22 cellular contexts compared by ENCODE assay signal in genomic region chr11:79274636-79275315, GRCh38.
DNase-seq lines count a peak whose midpoint lies in the region; ATAC-seq and TF ChIP-seq lines count a peak whose summit lies in the region.
"Had no signal": no experiment of that assay in that cellular context is flagged by ENCODE, and none has a peak within 500 bp of the region (broad histone marks: within the 10 kb centered on the region; RNA-seq: fewer than 3 reads in every experiment).

No MANE protein-coding gene starts in this region.

- H3K4me3 ChIP-seq in BJ (ENCODE audit: low read depth, low read length) (no peak overlapping the region), fibroblast of lung (replicated peaks in 1 of 4; ENCODE audit: control extremely low read depth in 1 of 4, insufficient read depth in 1 of 4, low read depth in 3 of 4, low read length in 4 of 4) (no peak overlapping the region), retinal pigment epithelial cell (ENCODE audit: low read length) (no peak overlapping the region)
- H3K4me3 ChIP-seq: cardiac muscle cell, transverse colon had no signal

- H3K4me2 ChIP-seq in fibroblast of lung (ENCODE audit: extremely low read depth, insufficient read depth, low read length): peak overlapping the region; percentile 17

- ATAC-seq in GM19452 (IDR thresholded peaks at IDR 0.05; ENCODE audit: unreplicated experiment): no peak
- ATAC-seq: activated T-helper 17 cell treated with anti-CD3 and anti-CD28 coated beads, Interleukin-2, amount 50 U/mL, for 72 hours; left colon; natural killer cell; stimulated activated naive CD8-positive, alpha-beta T cell treated with anti-CD3 and anti-CD28 coated beads, Interleukin-15, amount 100 ng/mL, for 72 hours; T-helper 17 cell had no signal

- H2AFZ ChIP-seq in fibroblast of lung (ENCODE audit: low read length): no peak overlapping the region

- CTCF ChIA-PET in BJ (lab: Yijun Ruan, JAX): no interaction called here
- CTCF ChIA-PET in RWPE1 (lab: Yijun Ruan, JAX): no interaction called here

- peaks cover 12% of the 10 kb centered on the region for H3K4me1 ChIP-seq in fibroblast of lung (ENCODE audit: control insufficient read depth, extremely low read depth, insufficient read depth, low read length)

- no peaks in the 10 kb centered on the region for H3K9me3 ChIP-seq in fibroblast of lung (ENCODE audit: control insufficient read depth, insufficient read depth, low read depth, low read length)
- H3K9me3 ChIP-seq: transverse colon had no signal

- H3K36me3 ChIP-seq in BJ (ENCODE audit: control insufficient read depth, insufficient read depth, low read length) (no peaks in the 10 kb centered on the region), fibroblast of lung (ENCODE audit: control insufficient read depth, insufficient read depth, low read length) (no peaks in the 10 kb centered on the region)
- H3K36me3 ChIP-seq: cardiac muscle cell, transverse colon had no signal

- H4K20me1 ChIP-seq in fibroblast of lung (ENCODE audit: control insufficient read depth, extremely low read depth, insufficient read depth, low read length): no peaks in the 10 kb centered on the region

- no peaks in the 10 kb centered on the region for H3K27me3 ChIP-seq in BJ (ENCODE audit: control insufficient read depth, insufficient read depth, low read length)
- no peaks in the 10 kb centered on the region for H3K27me3 ChIP-seq in fibroblast of lung (ENCODE audit: control insufficient read depth, insufficient read depth, low read length)
- H3K27me3 ChIP-seq: transverse colon had no signal

- POLR2A ChIA-PET in BJ (lab: Charles Lee) (no interaction called here), RWPE1 (lab: Yijun Ruan, JAX; ENCODE audit: low non-redundant PET) (no interaction called here)

- no peak overlapping the region for H3K9ac ChIP-seq in fibroblast of lung (ENCODE audit: insufficient read depth, low read length)

- no peak for TF ChIP-seq CTCF in BJ (IDR thresholded peaks at IDR 0.05; ENCODE audit: insufficient read depth, low read depth, low read length)
- no peak for TF ChIP-seq CTCF in RWPE1 (conservative IDR thresholded peaks at IDR 0.05; ENCODE audit: low read depth)
- TF ChIP-seq CTCF in fibroblast of lung (conservative IDR thresholded peaks at IDR 0.05 in 1 of 2, IDR thresholded peaks at IDR 0.05 in 1 of 2; ENCODE audit: low read depth in 1 of 2, low read length in 2 of 2): no peak
- no peak for TF ChIP-seq CTCF in retinal pigment epithelial cell (conservative IDR thresholded peaks at IDR 0.05; ENCODE audit: low read depth, low read length)

- no peaks in the 10 kb centered on the region for H3K79me2 ChIP-seq in fibroblast of lung (ENCODE audit: control insufficient read depth, insufficient read depth, low read length)

- peak overlapping the region; percentile 38 for H3K27ac ChIP-seq in RWPE1
- peak overlapping the region; percentile 4 for H3K27ac ChIP-seq in fibroblast of lung (ENCODE audit: insufficient read depth, low read length)
- H3K27ac ChIP-seq: cardiac muscle cell, transverse colon had no signal

- DNase-seq in BJ (ENCODE audit: low read depth) (peak; percentile 45), RWPE1 (ENCODE audit: low spot score) (no peak), fibroblast of lung (ENCODE audit: low read depth in 2 of 2) (peak; percentile 49 to 80), retinal pigment epithelial cell (ENCODE audit: low read depth) (peak; percentile 56), NCI-H1694 treated with DMSO at 0.1 percent for 48 hours (lab: John Stamatoyannopoulos, UW) (no peak), ecto neural progenitor cell (ENCODE audit: low spot score) (no peak), GDM1 (lab: John Stamatoyannopoulos, UW) (no peak)
- DNase-seq: activated CD4-positive, alpha-beta T cell treated with anti-CD3 and anti-CD28 coated beads, Interleukin-2, amount 10 ng/mL, durations not matched to agents 24 days and 14 days; activated naive CD8-positive, alpha-beta T cell treated with anti-CD3 and anti-CD28 coated beads, Interleukin-2, amount 10 ng/mL, durations not matched to agents 7 days and 5 days; DMS79 treated with DMSO at 0.1 percent for 48 hours; left colon; natural killer cell; NCI-H82; posterior cingulate gyrus; small intestine; stimulated activated CD4-positive, alpha-beta T cell treated with anti-CD3 and anti-CD28 coated beads, Interleukin-4, amount 100 ng/mL, for 1 hour; stimulated activated naive CD8-positive, alpha-beta T cell treated with anti-CD3 and anti-CD28 coated beads, Interleukin-15, amount 100 ng/mL, for 72 hours; T-helper 17 cell; transverse colon had no signal

Comparison
In these comparisons a context has a peak if more than half of its experiments do, and no peak if none do; other contexts are left out.
1. DNase-seq: peak in BJ (single experiment), fibroblast of lung (2 of 2) and retinal pigment epithelial cell (single experiment); none in RWPE1 (single experiment), NCI-H1694 treated with DMSO at 0.1 percent for 48 hours (single experiment), ecto neural progenitor cell (single experiment) and GDM1 (single experiment).